ENCODE assay signal across 11 cellular contexts in genomic region chr10:127196955-127197432, GRCh38.
DNase-seq lines count a peak whose midpoint lies in the region; FAIRE-seq and TF ChIP-seq lines count a peak whose summit lies in the region.
"Had no signal": no experiment of that assay in that cellular context is flagged by ENCODE, and none has a peak within 500 bp of the region (broad histone marks: within the 10 kb centered on the region; RNA-seq: fewer than 3 reads in every experiment).

No MANE protein-coding gene starts in this region.

- peak; percentile 45 for DNase-seq in NCI-H345 (lab: John Stamatoyannopoulos, UW)
- DNase-seq in NCI-H345 treated with DMSO at 0.1 percent for 48 hours (lab: John Stamatoyannopoulos, UW; ENCODE audit: unreplicated experiment) = no peak
- DNase-seq in astrocyte of the cerebellum (ENCODE audit: low read depth) = no peak
- no peak for DNase-seq in iPS DF 6.9 (ENCODE audit: low read depth, low spot score)
- DNase-seq in skeletal muscle cell (ENCODE audit: low read depth) = no peak
- no peak for DNase-seq in NCI-H69 (lab: John Stamatoyannopoulos, UW)
- DNase-seq in D721Med (ENCODE audit: insufficient read length, low spot score) = no peak
- no peak for DNase-seq in DMS153 (lab: John Stamatoyannopoulos, UW)
- DNase-seq: KG1; stimulated activated CD8-positive, alpha-beta memory T cell treated with anti-CD3 and anti-CD28 coated beads, Interleukin-4, amount 100 ng/mL, for 48 hours; T-helper 9 cell had no signal

- H3K27me3 ChIP-seq in iPS DF 6.9 (ENCODE audit: control insufficient read depth, insufficient read depth, low read length) = peaks cover 5% of the 10 kb centered on the region; the same call in 1 of the 2 replicates

- H3K4me3 ChIP-seq in astrocyte of the cerebellum (ENCODE audit: low read depth, low read length) = peak overlapping the region; percentile 43
- H3K4me3 ChIP-seq in iPS DF 6.9 (ENCODE audit: low read length) = peak overlapping the region; percentile 40; the same call in 1 of the 2 replicates
- peak overlapping the region; percentile 53 for H3K4me3 ChIP-seq in skeletal muscle cell (ENCODE audit: low read depth, low read length)

- peaks cover 3% of the 10 kb centered on the region; the same call in 1 of the 2 replicates for H3K4me1 ChIP-seq in iPS DF 6.9 (ENCODE audit: control insufficient read depth, insufficient read depth, low read length)

- no peak for FAIRE-seq in D721Med (lab: Jason Lieb, UNC)

- H3K27ac ChIP-seq in iPS DF 6.9 (ENCODE audit: low read length) = no peak overlapping the region

- no peaks in the 10 kb centered on the region for H3K36me3 ChIP-seq in iPS DF 6.9 (ENCODE audit: control insufficient read depth, insufficient read depth, low read length)

- in situ Hi-C loops in astrocyte of the cerebellum (cut with HindIII; ENCODE audit: low sequenced_read_pairs) = no loop called here

- WGBS in iPS DF 6.9 (ENCODE audit: insufficient coverage, insufficient read length) = no CpG with 5 or more reads among the region's 11 CpGs

- no peaks in the 10 kb centered on the region for H3K9me3 ChIP-seq in iPS DF 6.9 (ENCODE audit: control insufficient read depth, insufficient read depth, low read length)

- TF ChIP-seq CTCF in astrocyte of the cerebellum (IDR thresholded peaks at IDR 0.05; ENCODE audit: low read depth, low read length, missing control alignments) (no peak), D721Med (IDR thresholded peaks at IDR 0.05; ENCODE audit: insufficient read depth, missing control alignments) (no peak)
